8 cellular contexts compared by ENCODE assay signal in genomic region chr12:75390156-75390898, GRCh38.
DNase-seq lines count a peak whose midpoint lies in the region; ATAC-seq and TF ChIP-seq lines count a peak whose summit lies in the region.

No MANE protein-coding gene starts in this region.

- no peaks in the 10 kb centered on the region for H3K36me3 Mint-ChIP-seq in nephron (ENCODE audit: low read depth)

- H3K27ac Mint-ChIP-seq in nephron, result peak overlapping the region; percentile 97 to 99 (median 98)

- peak overlapping the region; percentile 90 to 98 (median 97) for H3K4me3 Mint-ChIP-seq in nephron

- H3K9me3 Mint-ChIP-seq in nephron, result no peaks in the 10 kb centered on the region

- no peaks in the 10 kb centered on the region for H3K27me3 Mint-ChIP-seq in nephron (ENCODE audit: low read depth)

- DNase-seq in NCI-H1048 (lab: John Stamatoyannopoulos, UW) (no peak), NCI-H2196 (lab: John Stamatoyannopoulos, UW; ENCODE audit: unreplicated experiment) (no peak), LoVo (ENCODE audit: low spot score) (no peak)
- DNase-seq in activated CD8-positive, alpha-beta memory T cell treated with anti-CD3 and anti-CD28 coated beads, Interleukin-2, amount 50 U/mL, for 48 hours, result no peak

- no peak for TF ChIP-seq CTCF in nephron (IDR thresholded peaks at IDR 0.05; ENCODE audit: unreplicated experiment in 3 of 3)

- H3K4me1 Mint-ChIP-seq in nephron, result peaks cover 19% of the 10 kb centered on the region

- ATAC-seq in GM18502 (IDR thresholded peaks at IDR 0.05; ENCODE audit: poor library complexity, unreplicated experiment) (peak; percentile 20), HG03520 (IDR thresholded peaks at IDR 0.05; ENCODE audit: unreplicated experiment) (peak; percentile 2)

- peak overlapping the region; percentile 84 for H3K27ac ChIP-seq in cingulate gyrus (ENCODE audit: low read depth, low read length)
